ENCODE assay signal across 25 cellular contexts in genomic region chr4:94480362-94480951, GRCh38. TPM values are rescaled to one million over a fixed set of nuclear protein-coding genes. Genes with fewer than 3 reads are reported as not detected.
DNase-seq lines count a peak whose midpoint lies in the region; ATAC-seq and TF ChIP-seq lines count a peak whose summit lies in the region.
"Had no signal": no experiment of that assay in that cellular context is flagged by ENCODE, and none has a peak within 500 bp of the region (broad histone marks: within the 10 kb centered on the region; RNA-seq: fewer than 3 reads in every experiment).

No MANE protein-coding gene starts in this region.

- POLR2A ChIA-PET in A673 (lab: Charles Lee; ENCODE audit: low non-redundant PET): no interaction called here

- H3K27me3 Mint-ChIP-seq in glutamatergic neuron (ENCODE audit: unreplicated experiment): no peaks in the 10 kb centered on the region
- H3K27me3 Mint-ChIP-seq in nephron (ENCODE audit: low read depth): no peaks in the 10 kb centered on the region
- H3K27me3 Mint-ChIP-seq: activated naive CD8-positive, alpha-beta T cell treated with anti-CD3 and anti-CD28 coated beads, Interleukin-2, amount 50 U/mL, for 24 hours; CD8-positive, alpha-beta memory T cell; memory B cell had no signal

- H3K36me3 Mint-ChIP-seq in glutamatergic neuron (ENCODE audit: unreplicated experiment) (no peaks in the 10 kb centered on the region), nephron (ENCODE audit: low read depth) (peaks cover 4% of the 10 kb centered on the region)

- H3K4me3 ChIP-seq in A673 (ENCODE audit: low read depth, low read length, poor library complexity, severe bottlenecking): no peak overlapping the region
- H3K4me3 ChIP-seq: esophagus muscularis mucosa, upper lobe of left lung had no signal

- H3K9me3 Mint-ChIP-seq in glutamatergic neuron (ENCODE audit: unreplicated experiment) (no peaks in the 10 kb centered on the region), nephron (no peaks in the 10 kb centered on the region)
- H3K9me3 Mint-ChIP-seq: activated naive CD8-positive, alpha-beta T cell treated with anti-CD3 and anti-CD28 coated beads, Interleukin-2, amount 50 U/mL, for 24 hours; activated T-helper 1 cell treated with anti-CD3 and anti-CD28 coated beads, Interleukin-12 subunit alpha, Interleukin-12 subunit beta, Interleukin-2, Interleukin-4 antibody, amounts not matched to agents 30 ng/mL and 10 ng/mL and 1 ng/mL, durations not matched to agents 14 hours and 24 hours and 36 hours; CD8-positive, alpha-beta memory T cell; memory B cell; neural crest cell; T-helper 2 cell treated with Interferon-gamma antibody and Interleukin-4, amounts not matched to agents 5 μg/mL and 100 μg/mL, for 36 hours had no signal

- CTCF ChIA-PET in A673 (lab: Charles Lee): no interaction called here

- TF ChIP-seq CTCF in A673 (conservative IDR thresholded peaks at IDR 0.05; ENCODE audit: low read depth, low read length) (no peak), glutamatergic neuron (IDR thresholded peaks at IDR 0.05; ENCODE audit: partially characterized antibody, unreplicated experiment) (no peak), nephron (IDR thresholded peaks at IDR 0.05; ENCODE audit: unreplicated experiment in 3 of 3) (no peak)

- peaks cover 47% of the 10 kb centered on the region for H3K4me1 ChIP-seq in A673 (ENCODE audit: insufficient read depth, low read length, poor library complexity, severe bottlenecking)

- ATAC-seq in GM18502 (IDR thresholded peaks at IDR 0.05; ENCODE audit: poor library complexity, unreplicated experiment): no peak
- ATAC-seq: activated naive CD8-positive, alpha-beta T cell treated with anti-CD3 and anti-CD28 coated beads, Interleukin-2, amount 50 U/mL, for 24 hours had no signal

- no TSS peak for BruUV-seq in A673 (replicated peaks; lab: Mats Ljungman, UMichigan)

- H3K4me3 Mint-ChIP-seq in glutamatergic neuron (ENCODE audit: unreplicated experiment) (no peak overlapping the region), nephron (no peak overlapping the region)
- H3K4me3 Mint-ChIP-seq: activated naive CD8-positive, alpha-beta T cell treated with anti-CD3 and anti-CD28 coated beads, Interleukin-2, amount 50 U/mL, for 24 hours; activated T-helper 1 cell treated with anti-CD3 and anti-CD28 coated beads, Interleukin-12 subunit alpha, Interleukin-12 subunit beta, Interleukin-2, Interleukin-4 antibody, amounts not matched to agents 30 ng/mL and 10 ng/mL and 1 ng/mL, durations not matched to agents 14 hours and 24 hours and 36 hours; CD8-positive, alpha-beta memory T cell; memory B cell; neural crest cell; T-helper 2 cell treated with Interferon-gamma antibody and Interleukin-4, amounts not matched to agents 5 μg/mL and 100 μg/mL, for 36 hours had no signal

- no peaks in the 10 kb centered on the region for H3K9me3 ChIP-seq in A673 (ENCODE audit: low read depth, low read length, poor library complexity, severe bottlenecking)
- H3K9me3 ChIP-seq: esophagus muscularis mucosa, upper lobe of left lung had no signal

- no peaks in the 10 kb centered on the region for H3K36me3 ChIP-seq in A673 (ENCODE audit: insufficient read depth, low read length, poor library complexity, severe bottlenecking)
- H3K36me3 ChIP-seq: upper lobe of left lung had no signal

- H3K27ac Mint-ChIP-seq in glutamatergic neuron (ENCODE audit: unreplicated experiment) (peak overlapping the region; percentile 40), nephron (peak overlapping the region; percentile 2 to 48 (median 47))
- H3K27ac Mint-ChIP-seq: activated naive CD8-positive, alpha-beta T cell treated with anti-CD3 and anti-CD28 coated beads, Interleukin-2, amount 50 U/mL, for 24 hours; activated T-helper 1 cell treated with anti-CD3 and anti-CD28 coated beads, Interleukin-12 subunit alpha, Interleukin-12 subunit beta, Interleukin-2, Interleukin-4 antibody, amounts not matched to agents 30 ng/mL and 10 ng/mL and 1 ng/mL, durations not matched to agents 14 hours and 24 hours and 36 hours; memory B cell; T-helper 2 cell treated with Interferon-gamma antibody and Interleukin-4, amounts not matched to agents 5 μg/mL and 100 μg/mL, for 36 hours had no signal

- H3K27ac ChIP-seq in A673 (ENCODE audit: low read depth, low read length, poor library complexity, severe bottlenecking): peak overlapping the region; percentile 61
- H3K27ac ChIP-seq: upper lobe of left lung had no signal

- DNase-seq in A673 (ENCODE audit: low spot score) (peak; percentile 29), NCI-H69 (lab: John Stamatoyannopoulos, UW) (peak; percentile 29), glutamatergic neuron (no peak), NOMO-1 (lab: John Stamatoyannopoulos, UW; ENCODE audit: unreplicated experiment in 2 of 2) (no peak), AG08395 (ENCODE audit: low spot score) (no peak), dedifferentiated amniotic fluid mesenchymal stem cell (ENCODE audit: extremely low spot score) (no peak)
- DNase-seq: activated CD4-positive, CD25-positive, alpha-beta regulatory T cell; activated CD8-positive, alpha-beta memory T cell treated with anti-CD3 and anti-CD28 coated beads for 24 hours; activated naive CD8-positive, alpha-beta T cell treated with anti-CD3 and anti-CD28 coated beads, Interleukin-2, amount 50 U/mL, for 24 hours; caudate nucleus; CD8-positive, alpha-beta memory T cell; effector CD4-positive, alpha-beta T cell; H7; islet precursor cell; NCI-H187 treated with DMSO at 0.1 percent for 48 hours; NCI-H446; stimulated activated naive CD4-positive, alpha-beta T cell; upper lobe of left lung had no signal

- H3K4me1 Mint-ChIP-seq in glutamatergic neuron (ENCODE audit: low read depth, unreplicated experiment): peaks cover 8% of the 10 kb centered on the region
- peaks cover 30% of the 10 kb centered on the region for H3K4me1 Mint-ChIP-seq in nephron

- intact Hi-C loops in A673 (cut with micrococcal nuclease; ENCODE audit: unreplicated experiment): no loop called here

- H3K27me3 ChIP-seq in A673 (replicated peaks; ENCODE audit: insufficient read depth, low read depth, low read length, poor library complexity): no peaks in the 10 kb centered on the region
- H3K27me3 ChIP-seq: esophagus muscularis mucosa, upper lobe of left lung had no signal

RNA-seq across cellular contexts. Expression of gene PDLIM5, which starts 28.7 kb away (rescaled TPM):
- 174 and 183 TPM in 2 replicates for total RNA-seq in A673 (2021)
- total RNA-seq in glutamatergic neuron (ENCODE audit: unreplicated experiment): 32.7 TPM

Comparison
In these comparisons a context has a peak if more than half of its experiments do, and no peak if none do; other contexts are left out.
1. DNase-seq: peak in A673 (single experiment) and NCI-H69 (single experiment); none in glutamatergic neuron (single experiment), NOMO-1 (0 of 2), AG08395 (single experiment) and dedifferentiated amniotic fluid mesenchymal stem cell (single experiment).